Comparison of ENCODE assay signal across 8 cellular contexts in genomic region chr6:89819336-89820130, GRCh38. TPM values are rescaled to one million over a fixed set of nuclear protein-coding genes. Genes with fewer than 3 reads are reported as not detected.
DNase-seq lines count a peak whose midpoint lies in the region; ATAC-seq, FAIRE-seq and TF ChIP-seq lines count a peak whose summit lies in the region.

A gene with protein sequence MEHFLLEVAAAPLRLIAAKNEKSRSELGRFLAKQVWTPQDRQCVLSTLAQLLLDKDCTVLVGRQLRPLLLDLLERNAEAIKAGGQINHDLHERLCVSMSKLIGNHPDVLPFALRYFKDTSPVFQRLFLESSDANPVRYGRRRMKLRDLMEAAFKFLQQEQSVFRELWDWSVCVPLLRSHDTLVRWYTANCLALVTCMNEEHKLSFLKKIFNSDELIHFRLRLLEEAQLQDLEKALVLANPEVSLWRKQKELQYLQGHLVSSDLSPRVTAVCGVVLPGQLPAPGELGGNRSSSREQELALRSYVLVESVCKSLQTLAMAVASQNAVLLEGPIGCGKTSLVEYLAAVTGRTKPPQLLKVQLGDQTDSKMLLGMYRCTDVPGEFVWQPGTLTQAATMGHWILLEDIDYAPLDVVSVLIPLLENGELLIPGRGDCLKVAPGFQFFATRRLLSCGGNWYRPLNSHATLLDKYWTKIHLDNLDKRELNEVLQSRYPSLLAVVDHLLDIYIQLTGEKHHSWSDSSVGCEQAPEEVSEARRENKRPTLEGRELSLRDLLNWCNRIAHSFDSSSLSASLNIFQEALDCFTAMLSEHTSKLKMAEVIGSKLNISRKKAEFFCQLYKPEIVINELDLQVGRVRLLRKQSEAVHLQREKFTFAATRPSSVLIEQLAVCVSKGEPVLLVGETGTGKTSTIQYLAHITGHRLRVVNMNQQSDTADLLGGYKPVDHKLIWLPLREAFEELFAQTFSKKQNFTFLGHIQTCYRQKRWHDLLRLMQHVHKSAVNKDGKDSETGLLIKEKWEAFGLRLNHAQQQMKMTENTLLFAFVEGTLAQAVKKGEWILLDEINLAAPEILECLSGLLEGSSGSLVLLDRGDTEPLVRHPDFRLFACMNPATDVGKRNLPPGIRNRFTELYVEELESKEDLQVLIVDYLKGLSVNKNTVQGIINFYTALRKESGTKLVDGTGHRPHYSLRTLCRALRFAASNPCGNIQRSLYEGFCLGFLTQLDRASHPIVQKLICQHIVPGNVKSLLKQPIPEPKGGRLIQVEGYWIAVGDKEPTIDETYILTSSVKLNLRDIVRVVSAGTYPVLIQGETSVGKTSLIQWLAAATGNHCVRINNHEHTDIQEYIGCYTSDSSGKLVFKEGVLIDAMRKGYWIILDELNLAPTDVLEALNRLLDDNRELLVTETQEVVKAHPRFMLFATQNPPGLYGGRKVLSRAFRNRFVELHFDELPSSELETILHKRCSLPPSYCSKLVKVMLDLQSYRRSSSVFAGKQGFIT (N-terminal part only) (minus strand): TSS chr6:89819794. CDS start chr6:89819607, 187 bp downstream.

- DNase-seq in NCI-H187 treated with DMSO at 0.1 percent for 48 hours (lab: John Stamatoyannopoulos, UW) (peak; percentile 62), anterior cingulate cortex (lab: John Stamatoyannopoulos, UW) (peak; percentile 41 to 94 (median 83)), right atrium auricular region (ENCODE audit: low spot score) (peak; percentile 85), psoas muscle (peak; percentile 92 to 95), urothelium cell line (ENCODE audit: low spot score) (peak; percentile 91)

- H3K4me3 ChIP-seq in right atrium auricular region (peak within 1 kb of the TSS; percentile 63 to 89), psoas muscle (peak within 1 kb of the TSS; percentile 99)

- H3K27me3 ChIP-seq in right atrium auricular region: no peaks in the 10 kb centered on the region
- H3K27me3 ChIP-seq in psoas muscle (ENCODE audit: insufficient read depth in 3 of 3, low read length in 2 of 3): no peaks in the 10 kb centered on the region

- TF ChIP-seq CTCF in right atrium auricular region (IDR thresholded peaks at IDR 0.05) (no peak), psoas muscle (IDR thresholded peaks at IDR 0.05) (no peak)

- intact Hi-C loops in T-helper 2 cell treated with Interferon-gamma antibody and Interleukin-4, amounts not matched to agents 100 ng/mL and 5 ng/mL, for 36 hours (cut with micrococcal nuclease): loop anchor here (1.0 to 10.0 kb wide), 7 partner anchors 10 to 768 kb away; partner anchors contain the start of genes CASP8AP2, LYRM2, MAP3K7 and UBE2J1
- intact Hi-C loops in psoas muscle (cut with DNase I): no loop called here

- ATAC-seq in GM18499 (IDR thresholded peaks at IDR 0.05; ENCODE audit: insufficient read depth, unreplicated experiment): peak; percentile 68
- ATAC-seq in HG02943 (IDR thresholded peaks at IDR 0.05; ENCODE audit: low read depth, unreplicated experiment): peak; percentile 84
- peak; percentile 100 for ATAC-seq in psoas muscle

- FAIRE-seq in urothelium cell line (lab: Jason Lieb, UNC): peak; percentile 78

- H3K4me1 ChIP-seq in right atrium auricular region (peaks cover 0 to 23% of the 10 kb centered on the region in 2 donors), psoas muscle (peaks cover 8% of the 10 kb centered on the region)

- H3K36me3 ChIP-seq in right atrium auricular region (no peaks in the 10 kb centered on the region), psoas muscle (ENCODE audit: insufficient read depth in 1 of 2, low read depth in 1 of 2) (no peaks in the 10 kb centered on the region)

- H3K9me3 ChIP-seq in right atrium auricular region (no peaks in the 10 kb centered on the region), psoas muscle (no peaks in the 10 kb centered on the region)

- 1% methylated on average over 63 to 65 of the region's 65 CpGs for whole genome bisulfite sequencing in psoas muscle, 3 donors

- H3K27ac ChIP-seq in right atrium auricular region (peak within 1 kb of the TSS; percentile 86 to 92), psoas muscle (peak within 1 kb of the TSS; percentile 97)

RNA-seq across cellular contexts. Expression of the gene that starts here (rescaled TPM):
- total RNA-seq in T-helper 2 cell treated with Interferon-gamma antibody and Interleukin-4, amounts not matched to agents 100 ng/mL and 5 ng/mL, for 36 hours: 56.3 and 58.9 TPM in 2 replicates
- total RNA-seq in right atrium auricular region (10 to 100 TPM; 15.2 to 17.4 TPM), psoas muscle (10 to 100 TPM; 14.2 to 27.2 (median 24.6) TPM)
- polyA plus RNA-seq in psoas muscle: 10 to 100 TPM in 1 of 3 donors, 1 to 10 TPM in 2; 7.5 to 14.6 (median 9.8) TPM

Comparison
In these comparisons a context has a peak if more than half of its experiments do, and no peak if none do; other contexts are left out.
1. Peak in every context shown above with its lines: DNase-seq, ATAC-seq, H3K4me3 ChIP-seq and H3K27ac ChIP-seq.